In the genomic region with DNA sequence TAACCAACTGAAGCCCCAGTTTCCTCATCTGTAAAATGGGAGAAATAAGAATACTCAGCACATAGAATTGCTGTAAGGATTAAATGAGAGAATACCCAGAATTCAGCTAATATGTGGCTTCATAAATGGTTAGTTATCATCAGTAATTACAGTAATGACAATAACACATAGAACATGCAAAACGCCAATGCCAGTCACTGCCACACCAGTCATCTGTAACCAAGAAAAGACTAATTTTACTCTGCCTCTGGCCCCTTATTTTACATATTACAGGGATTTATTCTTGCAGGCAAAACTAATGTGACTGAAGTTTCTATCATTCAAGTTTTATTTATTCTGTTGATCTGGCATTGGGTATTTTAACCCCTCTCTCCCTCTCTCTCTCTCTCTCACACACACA, we compare ENCODE assay signal across 26 cellular contexts. TPM values are rescaled to one million over a fixed set of nuclear protein-coding genes. Genes with fewer than 3 reads are reported as not detected.
DNase-seq lines count a peak whose midpoint lies in the region; ATAC-seq and TF ChIP-seq lines count a peak whose summit lies in the region.
"Had no signal": no experiment of that assay in that cellular context is flagged by ENCODE, and none has a peak within 500 bp of the region (broad histone marks: within the 10 kb centered on the region; RNA-seq: fewer than 3 reads in every experiment).

No MANE protein-coding gene starts in this region.

- peaks cover 72% of the 10 kb centered on the region for H3K4me1 Mint-ChIP-seq in glutamatergic neuron (ENCODE audit: low read depth, unreplicated experiment)
- peaks cover 56 to 82% of the 10 kb centered on the region in 2 donors for H3K4me1 Mint-ChIP-seq in stimulated activated naive B cell treated with anti-CD40 and anti-IgM and Interleukin-4, amounts not matched to agents 10 μg/mL and 1 μg/mL and 100 μg/mL, for 72 hours
- H3K4me1 Mint-ChIP-seq in activated CD4-positive, alpha-beta T cell treated with anti-CD3 and anti-CD28 coated beads for 36 hours = peaks cover 13% of the 10 kb centered on the region
- H3K4me1 Mint-ChIP-seq: activated CD4-positive, alpha-beta T cell treated with anti-CD3 and anti-CD28 coated beads, Interleukin-2, amount 10 ng/mL, durations not matched to agents 24 days and 14 days; T-helper 17 cell had no signal

- no peak overlapping the region for H2AFZ ChIP-seq in OCI-LY3 (ENCODE audit: low read depth, low read length)

- intact Hi-C loops in activated CD4-positive, alpha-beta T cell treated with anti-CD3 and anti-CD28 coated beads for 36 hours (cut with DNase I, micrococcal nuclease) = no loop called here
- intact Hi-C loops in head of caudate nucleus (cut with DNase I) = no loop called here

- no peak for TF ChIP-seq POLR2A in Peyer's patch (IDR thresholded peaks at IDR 0.05)

- H3K36me3 ChIP-seq in OCI-LY3 (replicated peaks; ENCODE audit: low read depth, low read length) (no peaks in the 10 kb centered on the region), Peyer's patch (no peaks in the 10 kb centered on the region)
- H3K36me3 ChIP-seq: sigmoid colon had no signal

- H3K27ac ChIP-seq in OCI-LY3 (ENCODE audit: low read length) (peak overlapping the region; percentile 53; the same call in 1 of the 2 replicates), Peyer's patch (no peak overlapping the region)
- H3K27ac ChIP-seq: foreskin keratinocyte had no signal

- peaks cover 63% of the 10 kb centered on the region for H3K4me1 ChIP-seq in OCI-LY3 (ENCODE audit: low read length)
- H3K4me1 ChIP-seq in Peyer's patch = peaks cover 0 to 3% (median 0%) of the 10 kb centered on the region in 4 donors
- H3K4me1 ChIP-seq: foreskin keratinocyte had no signal

- peak overlapping the region; percentile 86 for H3K27ac Mint-ChIP-seq in glutamatergic neuron (ENCODE audit: unreplicated experiment)
- peak overlapping the region; percentile 92 for H3K27ac Mint-ChIP-seq in stimulated activated naive B cell treated with anti-CD40 and anti-IgM and Interleukin-4, amounts not matched to agents 10 μg/mL and 1 μg/mL and 100 μg/mL, for 72 hours
- no peak overlapping the region for H3K27ac Mint-ChIP-seq in activated CD4-positive, alpha-beta T cell treated with anti-CD3 and anti-CD28 coated beads for 36 hours
- H3K27ac Mint-ChIP-seq: activated CD4-positive, alpha-beta T cell treated with anti-CD3 and anti-CD28 coated beads, Interleukin-2, amount 10 ng/mL, durations not matched to agents 24 days and 14 days; activated naive CD8-positive, alpha-beta T cell; activated T-helper 1 cell treated with anti-CD3 and anti-CD28 coated beads, Interleukin-12 subunit alpha, Interleukin-12 subunit beta, Interleukin-2, Interleukin-4 antibody, amounts not matched to agents 30 ng/mL and 10 ng/mL and 1 ng/mL, durations not matched to agents 14 hours and 24 hours and 36 hours; CD8-positive, alpha-beta T cell; naive thymus-derived CD4-positive, alpha-beta T cell; T-helper 17 cell had no signal

- H3K4me2 ChIP-seq in OCI-LY3 (ENCODE audit: low read length) = peak overlapping the region; percentile 100

- peaks cover 11% of the 10 kb centered on the region; the same call in 1 of the 2 replicates for H3K79me2 ChIP-seq in OCI-LY3 (ENCODE audit: low read length)

- no peaks in the 10 kb centered on the region for H4K20me1 ChIP-seq in OCI-LY3 (ENCODE audit: insufficient read depth, low read length)

- H3K4me3 ChIP-seq in GM12865 (ENCODE audit: low read depth, low read length) (peak overlapping the region; percentile 74; the same call in 1 of the 2 replicates), OCI-LY3 (ENCODE audit: low read length) (peak overlapping the region; percentile 85), Peyer's patch (no peak overlapping the region)
- H3K4me3 ChIP-seq: sigmoid colon, SK-N-MC had no signal

- H3K36me3 Mint-ChIP-seq in glutamatergic neuron (ENCODE audit: unreplicated experiment) = no peaks in the 10 kb centered on the region
- H3K36me3 Mint-ChIP-seq in stimulated activated naive B cell treated with anti-CD40 and anti-IgM and Interleukin-4, amounts not matched to agents 10 μg/mL and 1 μg/mL and 100 μg/mL, for 72 hours = peaks cover 11 to 31% of the 10 kb centered on the region in 2 donors
- no peaks in the 10 kb centered on the region for H3K36me3 Mint-ChIP-seq in activated CD4-positive, alpha-beta T cell treated with anti-CD3 and anti-CD28 coated beads for 36 hours (ENCODE audit: low read depth)
- H3K36me3 Mint-ChIP-seq: activated naive CD8-positive, alpha-beta T cell; CD8-positive, alpha-beta T cell; naive thymus-derived CD4-positive, alpha-beta T cell had no signal

- peak; percentile 15 for DNase-seq in GM12865 (ENCODE audit: low read depth)
- DNase-seq in glutamatergic neuron = no peak
- no peak for DNase-seq in stimulated activated naive B cell treated with anti-CD40 and anti-IgM and Interleukin-4, amounts not matched to agents 10 μg/mL and 1 μg/mL and 100 μg/mL, for 72 hours
- no peak for DNase-seq in NCI-H128 (lab: John Stamatoyannopoulos, UW; ENCODE audit: unreplicated experiment)
- DNase-seq in activated CD4-positive, alpha-beta T cell treated with anti-CD3 and anti-CD28 coated beads for 36 hours = no peak
- DNase-seq in Peyer's patch = no peak
- DNase-seq in head of caudate nucleus = no peak
- DNase-seq: activated CD4-positive, alpha-beta T cell treated with anti-CD3 and anti-CD28 coated beads, Interleukin-2, amount 10 ng/mL, durations not matched to agents 24 days and 14 days; CD8-positive, alpha-beta T cell; DMS153; foreskin keratinocyte; GDM1; KBM-7; kidney glomerular epithelial cell; naive thymus-derived CD4-positive, alpha-beta T cell; NCI-H1930; NCI-H226; sigmoid colon; stimulated activated CD8-positive, alpha-beta memory T cell treated with anti-CD3 and anti-CD28 coated beads, Interleukin-4, amount 100 ng/mL, for 48 hours; T-helper 17 cell had no signal

- peaks cover 15% of the 10 kb centered on the region for H3K27me3 Mint-ChIP-seq in glutamatergic neuron (ENCODE audit: unreplicated experiment)
- no peaks in the 10 kb centered on the region for H3K27me3 Mint-ChIP-seq in stimulated activated naive B cell treated with anti-CD40 and anti-IgM and Interleukin-4, amounts not matched to agents 10 μg/mL and 1 μg/mL and 100 μg/mL, for 72 hours
- H3K27me3 Mint-ChIP-seq in activated CD4-positive, alpha-beta T cell treated with anti-CD3 and anti-CD28 coated beads for 36 hours = peaks cover 41% of the 10 kb centered on the region

- CTCF ChIA-PET in activated CD4-positive, alpha-beta T cell treated with anti-CD3 and anti-CD28 coated beads for 36 hours (lab: Charles Lee) = no interaction called here

- peak overlapping the region; percentile 84 for H3K4me3 Mint-ChIP-seq in glutamatergic neuron (ENCODE audit: unreplicated experiment)
- peak overlapping the region; percentile 78 to 82 for H3K4me3 Mint-ChIP-seq in stimulated activated naive B cell treated with anti-CD40 and anti-IgM and Interleukin-4, amounts not matched to agents 10 μg/mL and 1 μg/mL and 100 μg/mL, for 72 hours
- H3K4me3 Mint-ChIP-seq in activated CD4-positive, alpha-beta T cell treated with anti-CD3 and anti-CD28 coated beads for 36 hours = no peak overlapping the region
- H3K4me3 Mint-ChIP-seq: activated CD4-positive, alpha-beta T cell treated with anti-CD3 and anti-CD28 coated beads, Interleukin-2, amount 10 ng/mL, durations not matched to agents 24 days and 14 days; activated naive CD8-positive, alpha-beta T cell; activated T-helper 1 cell treated with anti-CD3 and anti-CD28 coated beads, Interleukin-12 subunit alpha, Interleukin-12 subunit beta, Interleukin-2, Interleukin-4 antibody, amounts not matched to agents 30 ng/mL and 10 ng/mL and 1 ng/mL, durations not matched to agents 14 hours and 24 hours and 36 hours; CD8-positive, alpha-beta T cell; naive thymus-derived CD4-positive, alpha-beta T cell; T-helper 17 cell had no signal

- ATAC-seq in stimulated activated naive B cell treated with anti-CD40 and anti-IgM and Interleukin-4, amounts not matched to agents 10 μg/mL and 1 μg/mL and 100 μg/mL, for 72 hours (replicated peaks) = peak; percentile 13 to 20
- ATAC-seq in activated CD4-positive, alpha-beta T cell treated with anti-CD3 and anti-CD28 coated beads for 36 hours = no peak
- ATAC-seq: CD8-positive, alpha-beta T cell; foreskin keratinocyte; naive thymus-derived CD4-positive, alpha-beta T cell; T-helper 17 cell had no signal

- no peak overlapping the region for H3K9ac ChIP-seq in OCI-LY3 (ENCODE audit: low read length)

- H3K27me3 ChIP-seq in OCI-LY3 (ENCODE audit: low read depth, low read length) (no peaks in the 10 kb centered on the region), Peyer's patch (peaks cover 0 to 5% of the 10 kb centered on the region in 2 donors)
- H3K27me3 ChIP-seq: sigmoid colon had no signal

- no peaks in the 10 kb centered on the region for H3K9me3 ChIP-seq in OCI-LY3 (ENCODE audit: insufficient read depth, low read length)
- H3K9me3 ChIP-seq in Peyer's patch = no peaks in the 10 kb centered on the region
- H3K9me3 ChIP-seq: sigmoid colon had no signal

- POLR2A ChIA-PET in activated CD4-positive, alpha-beta T cell treated with anti-CD3 and anti-CD28 coated beads for 36 hours (lab: Charles Lee) = no interaction called here

- peaks cover 18% of the 10 kb centered on the region for H3K9me3 Mint-ChIP-seq in glutamatergic neuron (ENCODE audit: unreplicated experiment)
- H3K9me3 Mint-ChIP-seq in stimulated activated naive B cell treated with anti-CD40 and anti-IgM and Interleukin-4, amounts not matched to agents 10 μg/mL and 1 μg/mL and 100 μg/mL, for 72 hours = no peaks in the 10 kb centered on the region
- no peaks in the 10 kb centered on the region for H3K9me3 Mint-ChIP-seq in activated CD4-positive, alpha-beta T cell treated with anti-CD3 and anti-CD28 coated beads for 36 hours (ENCODE audit: low read depth)
- H3K9me3 Mint-ChIP-seq: activated CD4-positive, alpha-beta T cell treated with anti-CD3 and anti-CD28 coated beads, Interleukin-2, amount 10 ng/mL, durations not matched to agents 24 days and 14 days; activated T-helper 1 cell treated with anti-CD3 and anti-CD28 coated beads, Interleukin-12 subunit alpha, Interleukin-12 subunit beta, Interleukin-2, Interleukin-4 antibody, amounts not matched to agents 30 ng/mL and 10 ng/mL and 1 ng/mL, durations not matched to agents 14 hours and 24 hours and 36 hours; CD8-positive, alpha-beta T cell; naive thymus-derived CD4-positive, alpha-beta T cell had no signal

- TF ChIP-seq CTCF in GM12865 (IDR thresholded peaks at IDR 0.05; ENCODE audit: insufficient read depth, low read depth, low read length, missing control alignments) = no peak
- TF ChIP-seq CTCF in OCI-LY3 (IDR thresholded peaks at IDR 0.05; ENCODE audit: low read depth, low read length) = no peak
- no peak for TF ChIP-seq CTCF in glutamatergic neuron (IDR thresholded peaks at IDR 0.05; ENCODE audit: partially characterized antibody, unreplicated experiment)
- no peak for TF ChIP-seq CTCF in Peyer's patch (IDR thresholded peaks at IDR 0.05)

RNA-seq across cellular contexts. Expression of a gene that starts 46.5 kb away (rescaled TPM):
- 412 TPM for total RNA-seq in glutamatergic neuron (ENCODE audit: unreplicated experiment)
- under 1 TPM in 1 of 2 experiments, not detected in 1; 0.12 TPM for total RNA-seq in activated CD4-positive, alpha-beta T cell treated with anti-CD3 and anti-CD28 coated beads for 36 hours
- 10 to 100 TPM in 2 of 4 donors, 1 to 10 TPM in 2; 2.8 to 84.2 (median 9.8) TPM for total RNA-seq in Peyer's patch
- total RNA-seq: activated CD4-positive, alpha-beta T cell treated with anti-CD3 and anti-CD28 coated beads, Interleukin-2, amount 10 ng/mL, durations not matched to agents 24 days and 14 days; activated T-helper 1 cell treated with anti-CD3 and anti-CD28 coated beads, Interleukin-12 subunit alpha, Interleukin-12 subunit beta, Interleukin-2, Interleukin-4 antibody, amounts not matched to agents 30 ng/mL and 10 ng/mL and 1 ng/mL, durations not matched to agents 14 hours and 24 hours and 36 hours; epithelial cell of proximal tubule; foreskin keratinocyte; HT-29 had no signal

Comparison
In these comparisons a context has a peak if more than half of its experiments do, and no peak if none do; other contexts are left out.
1. H3K4me3 ChIP-seq: peak in GM12865 (single experiment) and OCI-LY3 (single experiment); none in Peyer's patch (0 of 4).